Comparison of ENCODE assay signal across 8 cellular contexts in the genomic region with DNA sequence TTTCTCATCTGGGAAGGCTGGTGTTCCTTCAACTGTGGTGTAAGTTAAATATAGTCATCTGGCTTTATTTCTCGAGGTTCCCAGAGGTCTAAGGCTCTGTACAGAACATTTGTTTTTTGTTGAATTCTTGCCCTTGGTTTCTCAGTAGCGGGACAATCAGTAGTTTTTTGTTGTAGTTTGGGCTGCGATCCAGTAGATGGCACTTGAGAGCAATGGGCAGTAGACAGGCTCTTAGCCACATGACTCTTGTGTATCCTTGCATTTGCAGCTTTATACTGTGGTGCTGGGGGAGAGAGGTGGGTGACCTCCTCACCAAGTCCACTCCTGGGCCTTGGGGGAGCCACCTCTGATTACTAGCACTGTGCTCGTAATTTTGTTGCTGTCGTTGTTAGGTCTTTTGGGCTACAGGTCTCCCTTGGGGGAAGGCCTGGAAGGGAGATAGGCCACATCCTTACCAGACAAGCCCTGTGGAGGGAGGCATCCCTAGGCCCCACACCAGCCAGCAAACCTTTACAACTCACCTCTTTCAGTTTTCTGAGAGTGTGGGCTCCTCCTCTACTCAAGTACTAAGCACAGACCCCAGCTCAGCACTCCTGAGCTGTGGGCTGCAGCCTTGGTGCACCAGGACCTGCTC.
A peak's percentile ranks its signal among the peaks of the same experiment; 100 is the strongest.
DNase-seq lines count a peak whose midpoint lies in the region; ATAC-seq and TF ChIP-seq lines count a peak whose summit lies in the region.

No MANE protein-coding gene starts in this region.

- peak; percentile 37 for ATAC-seq in HG02938 (IDR thresholded peaks at IDR 0.05; ENCODE audit: unreplicated experiment)
- no peak for ATAC-seq in GM21367 (IDR thresholded peaks at IDR 0.05; ENCODE audit: unreplicated experiment)

- no peak overlapping the region for H3K4me3 Mint-ChIP-seq in nephron

- H3K36me3 Mint-ChIP-seq in nephron (ENCODE audit: low read depth) = no peaks in the 10 kb centered on the region

- no peaks in the 10 kb centered on the region for H3K4me1 Mint-ChIP-seq in nephron

- H3K9me3 Mint-ChIP-seq in nephron = peaks cover 8% of the 10 kb centered on the region

- H3K27ac Mint-ChIP-seq in nephron = no peak overlapping the region

- peaks cover 6% of the 10 kb centered on the region for H3K27me3 Mint-ChIP-seq in nephron (ENCODE audit: low read depth)

- no peak overlapping the region for H3K27ac ChIP-seq in coronary artery

- DNase-seq in stimulated activated CD4-positive, alpha-beta T cell treated with anti-CD3 and anti-CD28 coated beads, Interleukin-2, amount 100 ng/mL, for 24 hours = peak; percentile 23 to 47
- DNase-seq in stimulated activated CD4-positive, alpha-beta T cell treated with anti-CD3 and anti-CD28 coated beads, Interleukin-4, amount 100 ng/mL, for 4 hours = no peak
- DNase-seq in T follicular helper cell (ENCODE audit: low read depth) (peak; percentile 10), coronary artery (ENCODE audit: low spot score) (no peak), OCI-M2 (lab: John Stamatoyannopoulos, UW; ENCODE audit: unreplicated experiment) (no peak)

- no peak overlapping the region for H3K4me3 ChIP-seq in coronary artery

- peak; percentile 34 for TF ChIP-seq CTCF in coronary artery (IDR thresholded peaks at IDR 0.05)
- TF ChIP-seq CTCF in nephron (IDR thresholded peaks at IDR 0.05; ENCODE audit: unreplicated experiment in 3 of 3) = peak; percentile 37 to 44 (median 42)

Comparison
In these comparisons a context has a peak if more than half of its experiments do, and no peak if none do; other contexts are left out.
1. DNase-seq: peak in stimulated activated CD4-positive, alpha-beta T cell treated with anti-CD3 and anti-CD28 coated beads, Interleukin-2, amount 100 ng/mL, for 24 hours (2 of 2) and T follicular helper cell (single experiment); none in stimulated activated CD4-positive, alpha-beta T cell treated with anti-CD3 and anti-CD28 coated beads, Interleukin-4, amount 100 ng/mL, for 4 hours (0 of 2), coronary artery (single experiment) and OCI-M2 (single experiment).